In genomic region chr19:55549500-55550320, GRCh38 we compare ENCODE assay signal across 10 cellular contexts. TPM values are rescaled to one million over a fixed set of nuclear protein-coding genes. Genes with fewer than 3 reads are reported as not detected.
DNase-seq lines count a peak whose midpoint lies in the region; ATAC-seq and TF ChIP-seq lines count a peak whose summit lies in the region.
"Had no signal": no experiment of that assay in that cellular context is flagged by ENCODE, and none has a peak within 500 bp of the region (broad histone marks: within the 10 kb centered on the region; RNA-seq: fewer than 3 reads in every experiment).

No MANE protein-coding gene starts in this region.

- no peak overlapping the region for H4K8ac ChIP-seq in neuronal stem cell (ENCODE audit: low read depth, low read length)

- H3K27ac Mint-ChIP-seq in endothelial cell (ENCODE audit: unreplicated experiment), result peak overlapping the region; percentile 88
- H3K27ac Mint-ChIP-seq in activated T-helper 17 cell treated with anti-CD3 and anti-CD28 coated beads, Interleukin-2, amount 50 U/mL, for 72 hours, result no peak overlapping the region
- no peak overlapping the region for H3K27ac Mint-ChIP-seq in activated CD4-positive, alpha-beta T cell treated with anti-CD3 and anti-CD28 coated beads, Interleukin-2, amount 10 ng/mL, durations not matched to agents 24 days and 14 days
- H3K27ac Mint-ChIP-seq: activated naive CD8-positive, alpha-beta T cell; stimulated activated naive CD8-positive, alpha-beta T cell treated with anti-CD3 and anti-CD28 coated beads, Interleukin-15, Interleukin-2, amounts not matched to agents 100 ng/mL and 50 ng/mL, for 24 hours had no signal

- H3K9ac ChIP-seq in neuronal stem cell (ENCODE audit: low read depth, low read length, poor library complexity), result peak overlapping the region; percentile 89

- H2BK15ac ChIP-seq in neuronal stem cell (ENCODE audit: low read length), result peak overlapping the region; percentile 84

- H3K4me3 ChIP-seq in neuronal stem cell (ENCODE audit: low read length in 2 of 2), result peak overlapping the region; percentile 53 to 68

- H4K91ac ChIP-seq in neuronal stem cell (ENCODE audit: low read depth, low read length, poor library complexity), result no peak overlapping the region

- H2AK5ac ChIP-seq in neuronal stem cell (ENCODE audit: low read depth, low read length), result peak overlapping the region; percentile 80

- no peak for ATAC-seq in activated T-helper 17 cell treated with anti-CD3 and anti-CD28 coated beads, Interleukin-2, amount 50 U/mL, for 72 hours (replicated peaks)
- no peak for ATAC-seq in GM21423 (IDR thresholded peaks at IDR 0.05; ENCODE audit: unreplicated experiment)

- no peak overlapping the region for H3K14ac ChIP-seq in neuronal stem cell (ENCODE audit: low read length)

- H3K27ac ChIP-seq in neuronal stem cell (replicated peaks; ENCODE audit: low read length), result peak overlapping the region; percentile 98

- H2BK12ac ChIP-seq in neuronal stem cell (ENCODE audit: low read length), result no peak overlapping the region

- H3K23ac ChIP-seq in neuronal stem cell (ENCODE audit: low read depth, low read length, poor library complexity), result peak overlapping the region; percentile 51

- no CpG with 5 or more reads among the region's 36 CpGs for WGBS in neuronal stem cell (ENCODE audit: extremely low coverage in 2 of 2, insufficient read length in 2 of 2, insufficient replicate concordance in 1 of 2), 2 donors

- TF ChIP-seq CTCF in endothelial cell (IDR thresholded peaks at IDR 0.05; ENCODE audit: unreplicated experiment), result no peak

- peaks cover 11% of the 10 kb centered on the region for H3K27me3 Mint-ChIP-seq in endothelial cell (ENCODE audit: unreplicated experiment)
- H3K27me3 Mint-ChIP-seq in activated T-helper 17 cell treated with anti-CD3 and anti-CD28 coated beads, Interleukin-2, amount 50 U/mL, for 72 hours, result peaks cover 24% of the 10 kb centered on the region
- peaks cover 5% of the 10 kb centered on the region for H3K27me3 Mint-ChIP-seq in activated CD4-positive, alpha-beta T cell treated with anti-CD3 and anti-CD28 coated beads, Interleukin-2, amount 10 ng/mL, durations not matched to agents 24 days and 14 days

- H3K18ac ChIP-seq in neuronal stem cell (ENCODE audit: low read length), result peak overlapping the region; percentile 97

- intact Hi-C loops in activated CD4-positive, alpha-beta T cell treated with anti-CD3 and anti-CD28 coated beads, Interleukin-2, amount 10 ng/mL, durations not matched to agents 24 days and 14 days (cut with micrococcal nuclease), result no loop called here

- peak overlapping the region; percentile 85 for H3K4me3 Mint-ChIP-seq in endothelial cell (ENCODE audit: unreplicated experiment)
- H3K4me3 Mint-ChIP-seq in activated T-helper 17 cell treated with anti-CD3 and anti-CD28 coated beads, Interleukin-2, amount 50 U/mL, for 72 hours, result no peak overlapping the region
- no peak overlapping the region for H3K4me3 Mint-ChIP-seq in activated CD4-positive, alpha-beta T cell treated with anti-CD3 and anti-CD28 coated beads, Interleukin-2, amount 10 ng/mL, durations not matched to agents 24 days and 14 days
- H3K4me3 Mint-ChIP-seq: activated naive CD8-positive, alpha-beta T cell; stimulated activated naive CD8-positive, alpha-beta T cell treated with anti-CD3 and anti-CD28 coated beads, Interleukin-15, Interleukin-2, amounts not matched to agents 100 ng/mL and 50 ng/mL, for 24 hours had no signal

- no peaks in the 10 kb centered on the region for H3K36me3 ChIP-seq in neuronal stem cell (replicated peaks in 1 of 2; ENCODE audit: control insufficient read depth in 2 of 2, insufficient read depth in 2 of 2, low read length in 2 of 2)

- peak overlapping the region; percentile 90 for H3K4me2 ChIP-seq in neuronal stem cell (ENCODE audit: insufficient read depth, low read length, poor library complexity, severe bottlenecking)

- no peaks in the 10 kb centered on the region for H3K9me3 Mint-ChIP-seq in endothelial cell (ENCODE audit: unreplicated experiment)
- no peaks in the 10 kb centered on the region for H3K9me3 Mint-ChIP-seq in activated T-helper 17 cell treated with anti-CD3 and anti-CD28 coated beads, Interleukin-2, amount 50 U/mL, for 72 hours
- H3K9me3 Mint-ChIP-seq in activated CD4-positive, alpha-beta T cell treated with anti-CD3 and anti-CD28 coated beads, Interleukin-2, amount 10 ng/mL, durations not matched to agents 24 days and 14 days, result no peaks in the 10 kb centered on the region
- H3K9me3 Mint-ChIP-seq: stimulated activated naive CD8-positive, alpha-beta T cell treated with anti-CD3 and anti-CD28 coated beads, Interleukin-15, Interleukin-2, amounts not matched to agents 100 ng/mL and 50 ng/mL, for 24 hours had no signal

- H2BK120ac ChIP-seq in neuronal stem cell (ENCODE audit: low read depth, low read length), result peak overlapping the region; percentile 44

- peak overlapping the region; percentile 88 for H2BK5ac ChIP-seq in neuronal stem cell (ENCODE audit: low read length)

- H3K4me1 ChIP-seq in neuronal stem cell (ENCODE audit: control insufficient read depth in 2 of 2, insufficient read depth in 1 of 2, low read depth in 1 of 2, low read length in 2 of 2), result peaks cover 34 to 44% of the 10 kb centered on the region in 2 donors

- DNase-seq in DMS79 treated with DMSO at 0.1 percent for 48 hours (lab: John Stamatoyannopoulos, UW), result peak; percentile 41
- DNase-seq in NCI-H2171 treated with DMSO at 0.1 percent for 48 hours (lab: John Stamatoyannopoulos, UW), result peak; percentile 62
- peak; percentile 56 for DNase-seq in endothelial cell (ENCODE audit: low spot score)
- DNase-seq in neuronal stem cell (ENCODE audit: low spot score), result peak; percentile 67
- no peak for DNase-seq in HUDEP-2 (lab: John Stamatoyannopoulos, UW; ENCODE audit: unreplicated experiment in 76 of 76)
- DNase-seq in activated CD4-positive, alpha-beta T cell treated with anti-CD3 and anti-CD28 coated beads, Interleukin-2, amount 10 ng/mL, durations not matched to agents 24 days and 14 days, result no peak

- H3K79me1 ChIP-seq in neuronal stem cell (ENCODE audit: low read depth, low read length), result peaks cover 2% of the 10 kb centered on the region

- peak overlapping the region; percentile 44 for H3K4ac ChIP-seq in neuronal stem cell (ENCODE audit: low read length)

- H3K9me3 ChIP-seq in neuronal stem cell (replicated peaks in 1 of 2; ENCODE audit: control insufficient read depth in 2 of 2, insufficient read depth in 1 of 2, low read depth in 1 of 2, low read length in 2 of 2), result no peaks in the 10 kb centered on the region

- peaks cover 19% of the 10 kb centered on the region for H3K4me1 Mint-ChIP-seq in endothelial cell (ENCODE audit: unreplicated experiment)
- H3K4me1 Mint-ChIP-seq in activated T-helper 17 cell treated with anti-CD3 and anti-CD28 coated beads, Interleukin-2, amount 50 U/mL, for 72 hours, result no peaks in the 10 kb centered on the region
- peaks cover 3% of the 10 kb centered on the region for H3K4me1 Mint-ChIP-seq in activated CD4-positive, alpha-beta T cell treated with anti-CD3 and anti-CD28 coated beads, Interleukin-2, amount 10 ng/mL, durations not matched to agents 24 days and 14 days

- no peaks in the 10 kb centered on the region for H3K27me3 ChIP-seq in neuronal stem cell (ENCODE audit: control insufficient read depth in 3 of 3, insufficient read depth in 3 of 3, low read depth in 1 of 3, low read length in 3 of 3)

- H3K36me3 Mint-ChIP-seq in endothelial cell (ENCODE audit: low read depth, unreplicated experiment), result peaks cover 6% of the 10 kb centered on the region
- H3K36me3 Mint-ChIP-seq in activated T-helper 17 cell treated with anti-CD3 and anti-CD28 coated beads, Interleukin-2, amount 50 U/mL, for 72 hours (ENCODE audit: low read depth), result no peaks in the 10 kb centered on the region
- H3K36me3 Mint-ChIP-seq in activated CD4-positive, alpha-beta T cell treated with anti-CD3 and anti-CD28 coated beads, Interleukin-2, amount 10 ng/mL, durations not matched to agents 24 days and 14 days (ENCODE audit: low read depth), result no peaks in the 10 kb centered on the region
- H3K36me3 Mint-ChIP-seq: activated naive CD8-positive, alpha-beta T cell had no signal

- H2AFZ ChIP-seq in neuronal stem cell (ENCODE audit: low read length), result peak overlapping the region; percentile 94

RNA-seq across cellular contexts. Expression of gene SBK3, which starts 4.4 kb away (rescaled TPM):
- 3.6 TPM for total RNA-seq in endothelial cell (ENCODE audit: unreplicated experiment)
- 4.0 TPM for polyA plus RNA-seq in neuronal stem cell (2013, experiment 1 of 2)
- 4.2 TPM for polyA plus RNA-seq in neuronal stem cell (2013, experiment 2 of 2)
- not detected for total RNA-seq in activated T-helper 17 cell treated with anti-CD3 and anti-CD28 coated beads, Interleukin-2, amount 50 U/mL, for 72 hours
- total RNA-seq in activated CD4-positive, alpha-beta T cell treated with anti-CD3 and anti-CD28 coated beads, Interleukin-2, amount 10 ng/mL, durations not matched to agents 24 days and 14 days, result not detected in 2 replicates

RNA-seq across cellular contexts. Expression of gene SBK2, which starts 12.8 kb away (rescaled TPM):
- total RNA-seq in endothelial cell (ENCODE audit: unreplicated experiment), result 0.69 TPM
- polyA plus RNA-seq in neuronal stem cell (2013, experiment 1 of 2), result 4.6 TPM
- 4.6 TPM for polyA plus RNA-seq in neuronal stem cell (2013, experiment 2 of 2)
- total RNA-seq in activated T-helper 17 cell treated with anti-CD3 and anti-CD28 coated beads, Interleukin-2, amount 50 U/mL, for 72 hours, result not detected
- not detected in 2 replicates for total RNA-seq in activated CD4-positive, alpha-beta T cell treated with anti-CD3 and anti-CD28 coated beads, Interleukin-2, amount 10 ng/mL, durations not matched to agents 24 days and 14 days

RNA-seq across cellular contexts. Expression of gene ZNF579, which starts 30.9 kb away (rescaled TPM):
- total RNA-seq in endothelial cell (ENCODE audit: unreplicated experiment), result 36.4 TPM
- polyA plus RNA-seq in neuronal stem cell (2013, experiment 1 of 2), result 34.7 TPM
- 32.1 TPM for polyA plus RNA-seq in neuronal stem cell (2013, experiment 2 of 2)
- total RNA-seq in activated T-helper 17 cell treated with anti-CD3 and anti-CD28 coated beads, Interleukin-2, amount 50 U/mL, for 72 hours, result 1 to 10 TPM; 4.7 to 6.5 TPM
- total RNA-seq in activated CD4-positive, alpha-beta T cell treated with anti-CD3 and anti-CD28 coated beads, Interleukin-2, amount 10 ng/mL, durations not matched to agents 24 days and 14 days, result 9.6 and 10.4 TPM in 2 replicates

RNA-seq across cellular contexts. Expression of gene FIZ1, which starts 49.6 kb away (rescaled TPM):
- total RNA-seq in endothelial cell (ENCODE audit: unreplicated experiment), result 21.5 TPM
- polyA plus RNA-seq in neuronal stem cell (2013, experiment 1 of 2), result 19.2 TPM
- polyA plus RNA-seq in neuronal stem cell (2013, experiment 2 of 2), result 18.4 TPM
- 10 to 100 TPM in 1 of 2 donors, 1 to 10 TPM in 1; 8.7 to 12.9 TPM for total RNA-seq in activated T-helper 17 cell treated with anti-CD3 and anti-CD28 coated beads, Interleukin-2, amount 50 U/mL, for 72 hours
- 20.4 and 21.4 TPM in 2 replicates for total RNA-seq in activated CD4-positive, alpha-beta T cell treated with anti-CD3 and anti-CD28 coated beads, Interleukin-2, amount 10 ng/mL, durations not matched to agents 24 days and 14 days

RNA-seq across cellular contexts. Expression of gene ZNF524, which starts 50.4 kb away (rescaled TPM):
- 9.3 TPM for total RNA-seq in endothelial cell (ENCODE audit: unreplicated experiment)
- 3.1 TPM for polyA plus RNA-seq in neuronal stem cell (2013, experiment 1 of 2)
- 3.8 TPM for polyA plus RNA-seq in neuronal stem cell (2013, experiment 2 of 2)
- total RNA-seq in activated T-helper 17 cell treated with anti-CD3 and anti-CD28 coated beads, Interleukin-2, amount 50 U/mL, for 72 hours, result 10 to 100 TPM; 20.1 to 25.3 TPM
- 17.8 and 19.0 TPM in 2 replicates for total RNA-seq in activated CD4-positive, alpha-beta T cell treated with anti-CD3 and anti-CD28 coated beads, Interleukin-2, amount 10 ng/mL, durations not matched to agents 24 days and 14 days

Comparison
In these comparisons a context has a peak if more than half of its experiments do, and no peak if none do; other contexts are left out.
1. DNase-seq: peak in DMS79 treated with DMSO at 0.1 percent for 48 hours (single experiment), NCI-H2171 treated with DMSO at 0.1 percent for 48 hours (single experiment), endothelial cell (single experiment) and neuronal stem cell (single experiment); none in HUDEP-2 (0 of 76) and activated CD4-positive, alpha-beta T cell treated with anti-CD3 and anti-CD28 coated beads, Interleukin-2, amount 10 ng/mL, durations not matched to agents 24 days and 14 days (single experiment).